In genomic region chr5:159448841-159449407, GRCh38 we compare ENCODE assay signal across 2 cellular contexts.
TF ChIP-seq lines count a peak whose summit lies in the region.

No MANE protein-coding gene starts in this region.

TF ChIP-seq in A549, 52 proteins besides CTCF, POLR2A, EP300 and RAD21:
- TF ChIP-seq BCL3 (IDR thresholded peaks at IDR 0.05), result no peak
- no peak for TF ChIP-seq RNF2 (IDR thresholded peaks at IDR 0.05; ENCODE audit: borderline replicate concordance, low read depth)
- no peak for TF ChIP-seq SMC3 (IDR thresholded peaks at IDR 0.05)
- no peak for TF ChIP-seq ATOH8 (CRISPR knock-in tag; IDR thresholded peaks at IDR 0.05; ENCODE audit: low read depth)
- TF ChIP-seq HOXA7 (CRISPR knock-in tag; IDR thresholded peaks at IDR 0.05), result no peak
- no peak for TF ChIP-seq ZFP36 (IDR thresholded peaks at IDR 0.05; ENCODE audit: borderline replicate concordance, partially characterized antibody)
- TF ChIP-seq JUNB (IDR thresholded peaks at IDR 0.05), result no peak
- TF ChIP-seq CHD4 (IDR thresholded peaks at IDR 0.05; ENCODE audit: borderline replicate concordance), result no peak
- TF ChIP-seq ELK1 (IDR thresholded peaks at IDR 0.05; ENCODE audit: low read depth, low read length), result no peak
- TF ChIP-seq MYC (IDR thresholded peaks at IDR 0.05; ENCODE audit: borderline replicate concordance, low read length), result no peak
- no peak for TF ChIP-seq SREBF2 (IDR thresholded peaks at IDR 0.05)
- no peak for TF ChIP-seq ZNF302 (CRISPR knock-in tag; IDR thresholded peaks at IDR 0.05)
- no peak for TF ChIP-seq HEYL (CRISPR knock-in tag; IDR thresholded peaks at IDR 0.05)
- TF ChIP-seq POLR2AphosphoS2 (conservative IDR thresholded peaks at IDR 0.05; ENCODE audit: low read length), result no peak
- no peak for TF ChIP-seq ZC3H11A (IDR thresholded peaks at IDR 0.05)
- TF ChIP-seq FOSB (CRISPR knock-in tag; IDR thresholded peaks at IDR 0.05), result no peak
- TF ChIP-seq PBX3 (IDR thresholded peaks at IDR 0.05), result no peak
- TF ChIP-seq GATA3 (IDR thresholded peaks at IDR 0.05; ENCODE audit: borderline replicate concordance), result no peak

TF ChIP-seq in HEK293, 187 proteins besides CTCF, POLR2A, EP300 and RAD21 (continued from another document and continues in another):
- peak; percentile 58; the same call in 1 of the 2 replicates for TF ChIP-seq TSHZ1 (tag by site-specific recombination; IDR thresholded peaks at IDR 0.05; ENCODE audit: borderline replicate concordance)
- TF ChIP-seq ZNF558 (tag by site-specific recombination; IDR thresholded peaks at IDR 0.05), result peak; percentile 86
- 0 out of 2 replicates have a peak, but pooled peaks have one; percentile 29 for TF ChIP-seq ZNF600 (tag by site-specific recombination; IDR thresholded peaks at IDR 0.05)
- TF ChIP-seq ZNF791 (tag by site-specific recombination; IDR thresholded peaks at IDR 0.05), result no peak
- peak; percentile 67; the same call in 1 of the 2 replicates for TF ChIP-seq ZXDB (tag by site-specific recombination; IDR thresholded peaks at IDR 0.05)
- 0 out of 2 replicates have a peak, but pooled peaks have one; percentile 37 for TF ChIP-seq ZNF518A (tag by site-specific recombination; conservative IDR thresholded peaks at IDR 0.05; ENCODE audit: low read depth)
- TF ChIP-seq ZNF391 (tag by site-specific recombination; IDR thresholded peaks at IDR 0.05; ENCODE audit: borderline replicate concordance, low read depth), result no peak
- no peak for TF ChIP-seq ZNF140 (tag by site-specific recombination; IDR thresholded peaks at IDR 0.05)
- no peak for TF ChIP-seq SCRT2 (tag by site-specific recombination; IDR thresholded peaks at IDR 0.05)
- 0 out of 2 replicates have a peak, but pooled peaks have one; percentile 48 for TF ChIP-seq ZNF660 (tag by site-specific recombination; IDR thresholded peaks at IDR 0.05)
- TF ChIP-seq ZNF174 (tag by site-specific recombination; IDR thresholded peaks at IDR 0.05), result no peak
- no peak for TF ChIP-seq SP7 (tag by site-specific recombination; IDR thresholded peaks at IDR 0.05)
- TF ChIP-seq GLIS1 (tag by site-specific recombination; IDR thresholded peaks at IDR 0.05), result peak; percentile 99
- 0 out of 2 replicates have a peak, but pooled peaks have one; percentile 24 for TF ChIP-seq KLF8 (tag by site-specific recombination; IDR thresholded peaks at IDR 0.05)
- no peak for TF ChIP-seq ZNF488 (tag by site-specific recombination; IDR thresholded peaks at IDR 0.05)
- TF ChIP-seq ZNF184 (tag by site-specific recombination; IDR thresholded peaks at IDR 0.05), result peak; percentile 76
- peak; percentile 50; the same call in 1 of the 2 replicates for TF ChIP-seq ZNF692 (tag by site-specific recombination; IDR thresholded peaks at IDR 0.05)
- TF ChIP-seq ZNF350 (tag by site-specific recombination; IDR thresholded peaks at IDR 0.05), result no peak
- 0 out of 2 replicates have a peak, but pooled peaks have one; percentile 25 for TF ChIP-seq GLI2 (tag by site-specific recombination; IDR thresholded peaks at IDR 0.05; ENCODE audit: borderline replicate concordance, low read depth)
- no peak for TF ChIP-seq ZNF280C (tag by site-specific recombination; IDR thresholded peaks at IDR 0.05)
- peak; percentile 59; the same call in 1 of the 2 replicates for TF ChIP-seq KLF10 (tag by site-specific recombination; IDR thresholded peaks at IDR 0.05)
- TF ChIP-seq ATF2 (tag by site-specific recombination; IDR thresholded peaks at IDR 0.05; ENCODE audit: low read depth), result peak; percentile 86
- TF ChIP-seq ZNF24 (tag by site-specific recombination; IDR thresholded peaks at IDR 0.05), result peak; percentile 51; the same call in 1 of the 2 replicates
- 0 out of 2 replicates have a peak, but pooled peaks have one; percentile 40 for TF ChIP-seq ZNF639 (tag by site-specific recombination; IDR thresholded peaks at IDR 0.05)
- TF ChIP-seq ZNF398 (tag by site-specific recombination; IDR thresholded peaks at IDR 0.05), result peak; percentile 47
- TF ChIP-seq PRDM6 (tag by site-specific recombination; IDR thresholded peaks at IDR 0.05), result peak; percentile 65
- peak; percentile 30; the same call in 1 of the 2 replicates for TF ChIP-seq ZNF654 (tag by site-specific recombination; IDR thresholded peaks at IDR 0.05; ENCODE audit: low read depth)
- TF ChIP-seq ZNF544 (tag by site-specific recombination; IDR thresholded peaks at IDR 0.05), result no peak
- peak; percentile 90 for TF ChIP-seq ZNF629 (tag by site-specific recombination; IDR thresholded peaks at IDR 0.05)
- TF ChIP-seq SP3 (tag by site-specific recombination; IDR thresholded peaks at IDR 0.05), result no peak
